ENCODE assay signal across 23 cellular contexts in genomic region chr11:8329961-8330361, GRCh38.
A peak's percentile ranks its signal among the peaks of the same experiment; 100 is the strongest.
DNase-seq lines count a peak whose midpoint lies in the region; ATAC-seq, FAIRE-seq and TF ChIP-seq lines count a peak whose summit lies in the region.
"Had no signal": no experiment of that assay in that cellular context is flagged by ENCODE, and none has a peak within 500 bp of the region (broad histone marks: within the 10 kb centered on the region; RNA-seq: fewer than 3 reads in every experiment).

No MANE protein-coding gene starts in this region.

- H3K79me1 ChIP-seq in H1 (ENCODE audit: low read depth, low read length): no peaks in the 10 kb centered on the region

- H2BK12ac ChIP-seq in H1 (ENCODE audit: low read depth, low read length): no peak overlapping the region; the same call in 1 of the 2 replicates

- no peaks in the 10 kb centered on the region for H3K36me3 ChIP-seq in H1 (ENCODE audit: control insufficient read depth in 2 of 4, insufficient read depth in 4 of 4, low read length in 3 of 4)
- H3K36me3 ChIP-seq: brain microvascular endothelial cell, stomach had no signal

- no peaks in the 10 kb centered on the region for H3K9me3 Mint-ChIP-seq in activated T-cell treated with anti-CD3 and anti-CD28 coated beads, Interleukin-2, amount 50 U/mL, for 4 hours
- H3K9me3 Mint-ChIP-seq: activated naive CD4-positive, alpha-beta T cell treated with anti-CD3 and anti-CD28 coated beads, Interleukin-2, amount 50 U/mL, for 72 hours; activated T-cell treated with anti-CD3 and anti-CD28 coated beads, Interleukin-2, amount 50 U/mL, for 24 hours; CD8-positive, alpha-beta T cell; naive thymus-derived CD4-positive, alpha-beta T cell had no signal

- WGBS in H1 (ENCODE audit: extremely low coverage in 1 of 2, insufficient coverage in 1 of 2, insufficient read length in 1 of 2, insufficient replicate concordance in 2 of 2, low coverage in 1 of 2, low lambda C conversion rate in 2 of 2, missing lambda C conversion rate in 1 of 2), 2 experiments: 72% methylated on average over 13 of the region's 13 CpGs; no CpG with 5 or more reads in 1 of the 2 experiments

- no peak overlapping the region for H4K91ac ChIP-seq in H1 (replicated peaks; ENCODE audit: insufficient read length, low read length)

- H3K27me3 ChIP-seq in H1 (replicated peaks in 1 of 4; ENCODE audit: control insufficient read depth in 3 of 4, extremely low read depth in 1 of 4, insufficient read depth in 3 of 4, low read length in 3 of 4): no peaks in the 10 kb centered on the region; a peak in 1 of 7 replicates
- H3K27me3 ChIP-seq: brain microvascular endothelial cell had no signal

- no peak overlapping the region for H2AFZ ChIP-seq in H1 (ENCODE audit: low read length)

- H4K20me1 ChIP-seq in H1 (replicated peaks in 1 of 2; ENCODE audit: control insufficient read depth in 1 of 2, insufficient read depth in 2 of 2, low read length in 2 of 2): no peaks in the 10 kb centered on the region

- no peak for TF ChIP-seq RAD21 in H1 (IDR thresholded peaks at IDR 0.05 in 1 of 2, conservative IDR thresholded peaks at IDR 0.05 in 1 of 2; ENCODE audit: low read depth in 2 of 2, low read length in 2 of 2)

- TF ChIP-seq CTCF in H1 (IDR thresholded peaks at IDR 0.05; ENCODE audit: control extremely low read depth in 1 of 3, insufficient read depth in 1 of 3, low read depth in 1 of 3, low read length in 3 of 3): no peak
- no peak for TF ChIP-seq CTCF in retinal pigment epithelial cell (conservative IDR thresholded peaks at IDR 0.05; ENCODE audit: low read depth, low read length)

- no peak overlapping the region for H3K18ac ChIP-seq in H1 (ENCODE audit: extremely low read depth, low read length)

- H3K4me3 ChIP-seq in H1 (ENCODE audit: extremely low read depth in 1 of 4, insufficient read depth in 2 of 4, low read depth in 3 of 4, low read length in 4 of 4) (no peak overlapping the region), retinal pigment epithelial cell (ENCODE audit: low read length) (peak overlapping the region; percentile 31)
- H3K4me3 ChIP-seq: skin epidermis had no signal

- intact Hi-C loops in left ventricle myocardium superior (cut with micrococcal nuclease) (loop anchor here (10.0 kb wide), 1 partner anchor 235 kb away; no protein-coding TSS in a partner anchor), cardiac septum (cut with DNase I) (no loop called here)

- H3K36me3 Mint-ChIP-seq in activated T-cell treated with anti-CD3 and anti-CD28 coated beads, Interleukin-2, amount 50 U/mL, for 4 hours (ENCODE audit: insufficient read depth): no peaks in the 10 kb centered on the region
- H3K36me3 Mint-ChIP-seq: activated naive CD4-positive, alpha-beta T cell treated with anti-CD3 and anti-CD28 coated beads, Interleukin-2, amount 50 U/mL, for 72 hours; CD8-positive, alpha-beta T cell; naive thymus-derived CD4-positive, alpha-beta T cell had no signal

- no peaks in the 10 kb centered on the region for H3K4me1 Mint-ChIP-seq in activated T-cell treated with anti-CD3 and anti-CD28 coated beads, Interleukin-2, amount 50 U/mL, for 4 hours (ENCODE audit: low read depth)

- H3K4me2 ChIP-seq in H1 (ENCODE audit: insufficient read depth in 1 of 2, low read depth in 2 of 2, low read length in 2 of 2): no peak overlapping the region

- H3K9ac ChIP-seq in H1 (replicated peaks in 1 of 4; ENCODE audit: extremely low read depth in 1 of 4, low read depth in 3 of 4, low read length in 3 of 4): no peak overlapping the region; a peak in 1 of 7 replicates

- POLR2A ChIA-PET in H1 (lab: Charles Lee; ENCODE audit: partially characterized antibody): no interaction called here

- H3K4ac ChIP-seq in H1 (replicated peaks; ENCODE audit: insufficient read length, low read depth, low read length): no peak overlapping the region

- no peak for TF ChIP-seq POLR2A in H1 (IDR thresholded peaks at IDR 0.05; ENCODE audit: control extremely low read depth in 1 of 2, low read depth in 2 of 2, low read length in 2 of 2)

- H3K56ac ChIP-seq in H1 (replicated peaks; ENCODE audit: insufficient read length, low read depth, low read length): no peak overlapping the region

- no peak overlapping the region for H3K27ac ChIP-seq in H1 (ENCODE audit: low read depth, low read length)
- H3K27ac ChIP-seq: brain microvascular endothelial cell, foreskin keratinocyte, skin epidermis, stomach had no signal

- no peak overlapping the region for H2BK5ac ChIP-seq in H1 (ENCODE audit: low read depth, low read length)

- H4K8ac ChIP-seq in H1 (ENCODE audit: extremely low read depth, insufficient read depth, low read length): peak overlapping the region; percentile 28

- H3K14ac ChIP-seq in H1 (ENCODE audit: insufficient read length): no peak overlapping the region

- H2AK5ac ChIP-seq in H1 (ENCODE audit: low read depth, low read length): no peak overlapping the region

- peaks cover 5 to 25% (median 13%) of the 10 kb centered on the region in 4 experiments for H3K4me1 ChIP-seq in H1 (replicated peaks in 1 of 4; ENCODE audit: control insufficient read depth in 3 of 4, insufficient read depth in 4 of 4, low read length in 3 of 4)
- H3K4me1 ChIP-seq: foreskin keratinocyte had no signal

- H3K27me3 Mint-ChIP-seq in activated T-cell treated with anti-CD3 and anti-CD28 coated beads, Interleukin-2, amount 50 U/mL, for 4 hours (ENCODE audit: low read depth): peaks cover 11% of the 10 kb centered on the region

- no peak overlapping the region for H2BK15ac ChIP-seq in H1 (ENCODE audit: low read length)

- no peak overlapping the region for H2BK120ac ChIP-seq in H1 (replicated peaks; ENCODE audit: low read depth, low read length)

- H3K9me3 ChIP-seq in H1 (ENCODE audit: insufficient read depth in 2 of 2, low read depth in 1 of 2, low read length in 1 of 2): no peaks in the 10 kb centered on the region
- H3K9me3 ChIP-seq: stomach had no signal

- H3K23me2 ChIP-seq in H1 (ENCODE audit: low read depth, low read length): no peaks in the 10 kb centered on the region

- H3K79me2 ChIP-seq in H1 (ENCODE audit: control insufficient read depth in 1 of 2, insufficient read depth in 2 of 2, low read length in 2 of 2): no peaks in the 10 kb centered on the region

- H3K23ac ChIP-seq in H1 (ENCODE audit: insufficient read length): no peak overlapping the region

- DNase-seq in left ventricle myocardium superior (no peak), cardiac septum (ENCODE audit: low spot score) (no peak), NCI-H524 (lab: John Stamatoyannopoulos, UW) (peak; percentile 88 to 95), H1 (ENCODE audit: low read depth in 1 of 2, low spot score in 2 of 2) (no peak), retinal pigment epithelial cell (ENCODE audit: low read depth) (peak; percentile 84), amygdala (lab: John Stamatoyannopoulos, UW) (no peak), NCI-H510A treated with DMSO at 0.1 percent for 48 hours (lab: John Stamatoyannopoulos, UW) (no peak)
- no peak for DNase-seq in activated T-cell treated with anti-CD3 and anti-CD28 coated beads, Interleukin-2, amount 50 U/mL, for 4 hours
- DNase-seq: activated CD8-positive, alpha-beta T cell treated with anti-CD3 and anti-CD28 coated beads, Interleukin-2, amount 10 ng/mL, durations not matched to agents 7 days and 5 days; activated T-cell treated with anti-CD3 and anti-CD28 coated beads, Interleukin-2, amount 50 U/mL, for 24 hours; brain microvascular endothelial cell; CD8-positive, alpha-beta T cell; cortex of kidney; foreskin keratinocyte; hypothalamus; mesendoderm; naive thymus-derived CD4-positive, alpha-beta T cell; stimulated activated CD4-positive, alpha-beta T cell treated with anti-CD3 and anti-CD28 coated beads, Interleukin-2, amount 100 ng/mL, for 48 hours; stomach; T-helper 2 cell; trophoblast cell had no signal

- no peak overlapping the region for H4K5ac ChIP-seq in H1 (ENCODE audit: insufficient read length, low read depth, low read length)

- no peak overlapping the region for H2BK20ac ChIP-seq in H1 (ENCODE audit: low read length)

- no peak for TF ChIP-seq EP300 in H1 (IDR thresholded peaks at IDR 0.05; ENCODE audit: borderline replicate concordance in 1 of 2, low read depth in 2 of 2, low read length in 2 of 2)

- CTCF ChIA-PET in H1 (lab: Charles Lee; ENCODE audit: partially characterized antibody): interaction anchor here (0.6 to 5.9 kb wide), 18 partner anchors 8 to 744 kb away, joined by 3 to 62 read pairs (median 3); partner anchors contain the start of gene LMO1

- peak; percentile 20 for ATAC-seq in left ventricle myocardium superior
- no peak for ATAC-seq in activated T-cell treated with anti-CD3 and anti-CD28 coated beads, Interleukin-2, amount 50 U/mL, for 4 hours
- ATAC-seq: activated CD8-positive, alpha-beta T cell treated with anti-CD3 and anti-CD28 coated beads, Interleukin-2, amount 10 ng/mL, durations not matched to agents 7 days and 5 days; activated naive CD4-positive, alpha-beta T cell treated with anti-CD3 and anti-CD28 coated beads, Interleukin-2, amount 50 U/mL, for 72 hours; CD8-positive, alpha-beta T cell; foreskin keratinocyte; naive thymus-derived CD4-positive, alpha-beta T cell had no signal

- no peak overlapping the region for H3K4me3 Mint-ChIP-seq in activated T-cell treated with anti-CD3 and anti-CD28 coated beads, Interleukin-2, amount 50 U/mL, for 4 hours
- H3K4me3 Mint-ChIP-seq: activated CD8-positive, alpha-beta T cell treated with anti-CD3 and anti-CD28 coated beads, Interleukin-2, amount 10 ng/mL, durations not matched to agents 7 days and 5 days; activated T-cell treated with anti-CD3 and anti-CD28 coated beads, Interleukin-2, amount 50 U/mL, for 24 hours; CD8-positive, alpha-beta T cell had no signal

- no peak for FAIRE-seq in H1 (lab: Jason Lieb, UNC)

TF ChIP-seq in H1, 55 proteins besides CTCF, POLR2A, EP300 and RAD21 (continues in another document):
- TF ChIP-seq KDM4A (IDR thresholded peaks at IDR 0.05; ENCODE audit: low read depth, low read length, severe bottlenecking) (no peak), CHD1 (IDR thresholded peaks at IDR 0.05; ENCODE audit: low read depth, low read length) (no peak), ATF2 (IDR thresholded peaks at IDR 0.05; ENCODE audit: low read length) (no peak), KDM1A (IDR thresholded peaks at IDR 0.05; ENCODE audit: borderline replicate concordance, low read length) (no peak), MAFK (IDR thresholded peaks at IDR 0.05; ENCODE audit: low read depth, low read length) (no peak)

Comparison
In these comparisons a context has a peak if more than half of its experiments do, and no peak if none do; other contexts are left out.
1. DNase-seq: peak in NCI-H524 (2 of 2) and retinal pigment epithelial cell (single experiment); none in left ventricle myocardium superior (single experiment), cardiac septum (single experiment), H1 (0 of 2), amygdala (0 of 56), NCI-H510A treated with DMSO at 0.1 percent for 48 hours (single experiment) and activated T-cell treated with anti-CD3 and anti-CD28 coated beads, Interleukin-2, amount 50 U/mL, for 4 hours (single experiment).